In genomic region chr3:33883538-33884203, GRCh38 we compare ENCODE assay signal across 8 cellular contexts.
DNase-seq lines count a peak whose midpoint lies in the region; ATAC-seq and TF ChIP-seq lines count a peak whose summit lies in the region.

No MANE protein-coding gene starts in this region.

- CTCF ChIA-PET in activated naive CD4-positive, alpha-beta T cell treated with anti-CD3 and anti-CD28 coated beads for 36 hours (lab: Charles Lee) = interaction anchor here (0.5 to 3.6 kb wide), 21 partner anchors 10 to 800 kb away, joined by 3 to 18 read pairs (median 4); no protein-coding TSS in a partner anchor

- H3F3A ChIP-seq in neural progenitor cell (ENCODE audit: low read depth) = no peaks in the 10 kb centered on the region

- H3K27ac Mint-ChIP-seq in activated naive CD4-positive, alpha-beta T cell treated with anti-CD3 and anti-CD28 coated beads for 36 hours = no peak overlapping the region
- H3K27ac Mint-ChIP-seq in neural progenitor cell = peak overlapping the region; percentile 77
- H3K27ac Mint-ChIP-seq in activated naive CD8-positive, alpha-beta T cell treated with anti-CD3 and anti-CD28 coated beads, Interleukin-2, amount 50 U/mL, for 24 hours = no peak overlapping the region

- no peaks in the 10 kb centered on the region for H3K27me3 ChIP-seq in neural progenitor cell

- H3K9ac ChIP-seq in neural progenitor cell = no peak overlapping the region

- H3K9me3 ChIP-seq in neural progenitor cell (ENCODE audit: low read depth) = no peaks in the 10 kb centered on the region

- ATAC-seq in activated naive CD8-positive, alpha-beta T cell treated with anti-CD3 and anti-CD28 coated beads, Interleukin-2, amount 50 U/mL, for 24 hours = no peak

- peak overlapping the region; percentile 13 for H3K4me3 Mint-ChIP-seq in activated naive CD4-positive, alpha-beta T cell treated with anti-CD3 and anti-CD28 coated beads for 36 hours
- peak overlapping the region; percentile 70 for H3K4me3 Mint-ChIP-seq in neural progenitor cell
- no peak overlapping the region for H3K4me3 Mint-ChIP-seq in activated naive CD8-positive, alpha-beta T cell treated with anti-CD3 and anti-CD28 coated beads, Interleukin-2, amount 50 U/mL, for 24 hours

- peaks cover 6% of the 10 kb centered on the region for H3K4me1 ChIP-seq in neural progenitor cell

- no peak for TF ChIP-seq EP300 in Ishikawa (IDR thresholded peaks at IDR 0.05; ENCODE audit: borderline replicate concordance)

- H3K36me3 ChIP-seq in neural progenitor cell = no peaks in the 10 kb centered on the region

- TF ChIP-seq RAD21 in Ishikawa (IDR thresholded peaks at IDR 0.05; ENCODE audit: low read depth) = peak; percentile 74

- peak; percentile 96 for TF ChIP-seq CTCF in neural progenitor cell (IDR thresholded peaks at IDR 0.05)

- H3K9me3 Mint-ChIP-seq in activated naive CD4-positive, alpha-beta T cell treated with anti-CD3 and anti-CD28 coated beads for 36 hours = no peaks in the 10 kb centered on the region
- H3K9me3 Mint-ChIP-seq in neural progenitor cell = no peaks in the 10 kb centered on the region
- no peaks in the 10 kb centered on the region for H3K9me3 Mint-ChIP-seq in activated naive CD8-positive, alpha-beta T cell treated with anti-CD3 and anti-CD28 coated beads, Interleukin-2, amount 50 U/mL, for 24 hours

- intact Hi-C loops in activated naive CD4-positive, alpha-beta T cell treated with anti-CD3 and anti-CD28 coated beads for 36 hours (cut with micrococcal nuclease) = loop anchor here (1.0 kb wide), 4 partner anchors 132 to 801 kb away; no protein-coding TSS in a partner anchor

- H4K20me1 ChIP-seq in neural progenitor cell (ENCODE audit: low read depth) = no peaks in the 10 kb centered on the region

- H3K79me2 ChIP-seq in neural progenitor cell (ENCODE audit: low read depth) = no peaks in the 10 kb centered on the region

- peak overlapping the region; percentile 87 for H2AFZ ChIP-seq in neural progenitor cell (replicated peaks)

- peak overlapping the region; percentile 16 for H3K4me3 ChIP-seq in neural progenitor cell

- no peaks in the 10 kb centered on the region for H3K36me3 Mint-ChIP-seq in activated naive CD4-positive, alpha-beta T cell treated with anti-CD3 and anti-CD28 coated beads for 36 hours (ENCODE audit: low read depth)
- H3K36me3 Mint-ChIP-seq in neural progenitor cell = no peaks in the 10 kb centered on the region
- H3K36me3 Mint-ChIP-seq in activated naive CD8-positive, alpha-beta T cell treated with anti-CD3 and anti-CD28 coated beads, Interleukin-2, amount 50 U/mL, for 24 hours (ENCODE audit: low read depth) = no peaks in the 10 kb centered on the region

- DNase-seq in activated naive CD4-positive, alpha-beta T cell treated with anti-CD3 and anti-CD28 coated beads for 36 hours = no peak
- no peak for DNase-seq in activated naive CD4-positive, alpha-beta T cell treated with anti-CD3 and anti-CD28 coated beads, Interleukin-2, amount 50 U/mL, for 16 hours
- DNase-seq in SKM-1 treated with dmso at 0.1 percent for 144 hours (lab: John Stamatoyannopoulos, UW; ENCODE audit: unreplicated experiment) (peak; percentile 51), fibroblast of gingiva (ENCODE audit: low read depth) (peak; percentile 10), neural progenitor cell (ENCODE audit: low spot score) (peak; percentile 59), 8988T (no peak)
- no peak for DNase-seq in activated naive CD8-positive, alpha-beta T cell treated with anti-CD3 and anti-CD28 coated beads, Interleukin-2, amount 50 U/mL, for 24 hours

- H3K27ac ChIP-seq in neural progenitor cell = no peak overlapping the region

- H3K27me3 Mint-ChIP-seq in activated naive CD4-positive, alpha-beta T cell treated with anti-CD3 and anti-CD28 coated beads for 36 hours (ENCODE audit: low read depth) = peaks cover 4% of the 10 kb centered on the region
- H3K27me3 Mint-ChIP-seq in neural progenitor cell (ENCODE audit: insufficient read depth, low read depth) = peaks cover 4% of the 10 kb centered on the region
- no peaks in the 10 kb centered on the region for H3K27me3 Mint-ChIP-seq in activated naive CD8-positive, alpha-beta T cell treated with anti-CD3 and anti-CD28 coated beads, Interleukin-2, amount 50 U/mL, for 24 hours

- peaks cover 4% of the 10 kb centered on the region for H3K4me1 Mint-ChIP-seq in activated naive CD4-positive, alpha-beta T cell treated with anti-CD3 and anti-CD28 coated beads for 36 hours (ENCODE audit: low read depth)
- H3K4me1 Mint-ChIP-seq in neural progenitor cell = peaks cover 9% of the 10 kb centered on the region
- peaks cover 4% of the 10 kb centered on the region for H3K4me1 Mint-ChIP-seq in activated naive CD8-positive, alpha-beta T cell treated with anti-CD3 and anti-CD28 coated beads, Interleukin-2, amount 50 U/mL, for 24 hours

- peak overlapping the region; percentile 64 for H3K4me2 ChIP-seq in neural progenitor cell

TF ChIP-seq in Ishikawa, 13 proteins besides CTCF, POLR2A, EP300 and RAD21:
- no peak for TF ChIP-seq CREB1 (IDR thresholded peaks at IDR 0.05; ENCODE audit: low read depth)
- TF ChIP-seq FOXM1 (IDR thresholded peaks at IDR 0.05; ENCODE audit: borderline replicate concordance, low read depth) = no peak
- TF ChIP-seq TAF1 (IDR thresholded peaks at IDR 0.05; ENCODE audit: low read depth) = no peak
- TF ChIP-seq TCF12 (IDR thresholded peaks at IDR 0.05; ENCODE audit: low read depth) = no peak
- TF ChIP-seq NFIC (IDR thresholded peaks at IDR 0.05) = no peak
- TF ChIP-seq CEBPB (IDR thresholded peaks at IDR 0.05) = no peak
- no peak for TF ChIP-seq TEAD4 (IDR thresholded peaks at IDR 0.05)
- TF ChIP-seq USF1 (IDR thresholded peaks at IDR 0.05) = no peak
- no peak for TF ChIP-seq MAX (IDR thresholded peaks at IDR 0.05)
- no peak for TF ChIP-seq ZBTB7A (IDR thresholded peaks at IDR 0.05; ENCODE audit: low read depth)
- no peak for TF ChIP-seq YY1 (IDR thresholded peaks at IDR 0.05; ENCODE audit: low read depth)
- no peak for TF ChIP-seq EGR1 (IDR thresholded peaks at IDR 0.05)
- no peak for TF ChIP-seq REST (IDR thresholded peaks at IDR 0.05; ENCODE audit: low read depth)

Comparison
In these comparisons a context has a peak if more than half of its experiments do, and no peak if none do; other contexts are left out.
1. DNase-seq: peak in SKM-1 treated with dmso at 0.1 percent for 144 hours (single experiment), fibroblast of gingiva (single experiment) and neural progenitor cell (single experiment); none in activated naive CD4-positive, alpha-beta T cell treated with anti-CD3 and anti-CD28 coated beads for 36 hours (single experiment), activated naive CD4-positive, alpha-beta T cell treated with anti-CD3 and anti-CD28 coated beads, Interleukin-2, amount 50 U/mL, for 16 hours (single experiment), activated naive CD8-positive, alpha-beta T cell treated with anti-CD3 and anti-CD28 coated beads, Interleukin-2, amount 50 U/mL, for 24 hours (single experiment) and 8988T (single experiment).